ENCODE assay signal across 8 cellular contexts in genomic region chr17:75515523-75516254, GRCh38. TPM values are rescaled to one million over a fixed set of nuclear protein-coding genes. Genes with fewer than 3 reads are reported as not detected.
A peak's percentile ranks its signal among the peaks of the same experiment; 100 is the strongest.
DNase-seq lines count a peak whose midpoint lies in the region; ATAC-seq, FAIRE-seq and TF ChIP-seq lines count a peak whose summit lies in the region.

Gene CASKIN2 (minus strand): TSS chr17:75515537. CDS start chr17:75513804, 1,733 bp downstream.

- H3K27me3 ChIP-seq in bronchial epithelial cell (ENCODE audit: control insufficient read depth, insufficient read depth, low read length) = no peaks in the 10 kb centered on the region
- no peaks in the 10 kb centered on the region for H3K27me3 ChIP-seq in small intestine (ENCODE audit: control insufficient read depth in 2 of 2, insufficient read depth in 2 of 2, low read length in 2 of 2)

- TF ChIP-seq CTCF in WTC11 (IDR thresholded peaks at IDR 0.05) (peak; percentile 90), bronchial epithelial cell (IDR thresholded peaks at IDR 0.05; ENCODE audit: insufficient read depth, low read length, severe bottlenecking) (peak; percentile 100)

- H3K9me3 Mint-ChIP-seq in WTC11 = no peaks in the 10 kb centered on the region
- no peaks in the 10 kb centered on the region for H3K9me3 Mint-ChIP-seq in immature natural killer cell

- FAIRE-seq in bronchial epithelial cell (lab: Jason Lieb, UNC) (no peak), small intestine (lab: Jason Lieb, UNC) (no peak)

- H3K27ac Mint-ChIP-seq in WTC11 = no peak within 1 kb of the TSS
- peak within 1 kb of the TSS in 4 of 6 donors; percentile 36 to 68 (median 53) for H3K27ac Mint-ChIP-seq in immature natural killer cell

- H3K4me1 Mint-ChIP-seq in WTC11 (peaks cover 20% of the 10 kb centered on the region), immature natural killer cell (peaks cover 28 to 33% of the 10 kb centered on the region in 2 donors)

- WGBS in small intestine, 3 donors = 0 to 1% (median 1%) methylated on average over 57 to 75 of the region's 75 CpGs

- H3K36me3 ChIP-seq in bronchial epithelial cell (ENCODE audit: control insufficient read depth, insufficient read depth, low read length) = peaks cover 6% of the 10 kb centered on the region
- H3K36me3 ChIP-seq in small intestine (ENCODE audit: control insufficient read depth in 2 of 2, insufficient read depth in 2 of 2, low read length in 2 of 2) = peaks cover 0 to 5% of the 10 kb centered on the region in 2 donors

- no peaks in the 10 kb centered on the region for H3K9me3 ChIP-seq in small intestine (ENCODE audit: control insufficient read depth, low read depth)

- peaks cover 25% of the 10 kb centered on the region for H3K36me3 Mint-ChIP-seq in WTC11
- peaks cover 6 to 8% (median 8%) of the 10 kb centered on the region in 3 donors for H3K36me3 Mint-ChIP-seq in immature natural killer cell

- DNase-seq in SIG-M5 treated with dmso at 0.1 percent for 504 hours (lab: John Stamatoyannopoulos, UW; ENCODE audit: unreplicated experiment) (peak; percentile 78), SIG-M5 (lab: John Stamatoyannopoulos, UW) (no peak), NCI-H2171 (lab: John Stamatoyannopoulos, UW) (peak; percentile 92), WTC11 (ENCODE audit: low spot score) (peak; percentile 98), bronchial epithelial cell (ENCODE audit: low read depth) (peak; percentile 70), immature natural killer cell (peak; percentile 74 to 81 (median 80)), small intestine (peak; percentile 91)

- H3K4me3 Mint-ChIP-seq in WTC11 = peak within 1 kb of the TSS; percentile 80
- peak within 1 kb of the TSS; percentile 75 to 89 (median 77) for H3K4me3 Mint-ChIP-seq in immature natural killer cell

- H3K4me3 ChIP-seq in bronchial epithelial cell (ENCODE audit: low read depth, low read length) (peak within 1 kb of the TSS; percentile 75), small intestine (ENCODE audit: low read depth in 1 of 2, low read length in 2 of 2) (peak within 1 kb of the TSS; percentile 64 to 95)

- ATAC-seq in HG03097 (IDR thresholded peaks at IDR 0.05; ENCODE audit: low FRiP score, unreplicated experiment) (peak; percentile 46), WTC11 (peak; percentile 76)

- peaks cover 0 to 2% of the 10 kb centered on the region in 2 donors for H3K4me1 ChIP-seq in small intestine (ENCODE audit: control insufficient read depth in 2 of 2, insufficient read depth in 1 of 2, low read depth in 1 of 2, low read length in 1 of 2)

- POLR2A ChIA-PET in WTC11 (lab: Charles Lee) = interaction anchor here (1.1 to 1.4 kb wide), 2 partner anchors 9 to 34 kb away, joined by 3 to 5 read pairs; partner anchors contain the start of gene LLGL2

- peak within 1 kb of the TSS; percentile 65 to 84 for H3K27ac ChIP-seq in small intestine (ENCODE audit: low read depth in 1 of 2, low read length in 1 of 2)

- no peaks in the 10 kb centered on the region for H3K27me3 Mint-ChIP-seq in WTC11 (ENCODE audit: low read depth)
- H3K27me3 Mint-ChIP-seq in immature natural killer cell (ENCODE audit: low read depth in 3 of 3) = peaks cover 3 to 17% (median 16%) of the 10 kb centered on the region in 3 donors

- CTCF ChIA-PET in WTC11 (lab: Charles Lee) = interaction anchor here (0.8 to 2.2 kb wide), 25 partner anchors 10 to 275 kb away, joined by 3 to 65 read pairs (median 6); partner anchors contain the start of genes GALK1, GGA3, LLGL2 and MIF4GD

TF ChIP-seq in WTC11, 78 proteins besides CTCF, POLR2A, EP300 and RAD21 (continues in another document):
- TF ChIP-seq ATF2 (CRISPR knock-in tag; IDR thresholded peaks at IDR 0.05; ENCODE audit: borderline replicate concordance, low read depth) (0 out of 2 replicates have a peak, but pooled peaks have one; percentile 44), ZNF423 (CRISPR knock-in tag; IDR thresholded peaks at IDR 0.05) (no peak), GTF2I (CRISPR knock-in tag; conservative IDR thresholded peaks at IDR 0.05) (no peak), NR3C1 (CRISPR knock-in tag; conservative IDR thresholded peaks at IDR 0.05; ENCODE audit: low read depth) (no peak), SMAD4 (CRISPR knock-in tag; IDR thresholded peaks at IDR 0.05) (peak; percentile 89; the same call in 1 of the 2 replicates), ESRRA (CRISPR knock-in tag; IDR thresholded peaks at IDR 0.05; ENCODE audit: borderline replicate concordance) (peak; percentile 89), NR2C2 (CRISPR knock-in tag; IDR thresholded peaks at IDR 0.05) (peak; percentile 43; the same call in 1 of the 2 replicates), CDX4 (CRISPR knock-in tag; IDR thresholded peaks at IDR 0.05; ENCODE audit: borderline replicate concordance) (no peak), ZNF121 (CRISPR knock-in tag; IDR thresholded peaks at IDR 0.05) (no peak), NFE2L1 (CRISPR knock-in tag; IDR thresholded peaks at IDR 0.05) (peak; percentile 74), FOXP4 (CRISPR knock-in tag; IDR thresholded peaks at IDR 0.05) (peak; percentile 89)
- TF ChIP-seq, protein P1, sequence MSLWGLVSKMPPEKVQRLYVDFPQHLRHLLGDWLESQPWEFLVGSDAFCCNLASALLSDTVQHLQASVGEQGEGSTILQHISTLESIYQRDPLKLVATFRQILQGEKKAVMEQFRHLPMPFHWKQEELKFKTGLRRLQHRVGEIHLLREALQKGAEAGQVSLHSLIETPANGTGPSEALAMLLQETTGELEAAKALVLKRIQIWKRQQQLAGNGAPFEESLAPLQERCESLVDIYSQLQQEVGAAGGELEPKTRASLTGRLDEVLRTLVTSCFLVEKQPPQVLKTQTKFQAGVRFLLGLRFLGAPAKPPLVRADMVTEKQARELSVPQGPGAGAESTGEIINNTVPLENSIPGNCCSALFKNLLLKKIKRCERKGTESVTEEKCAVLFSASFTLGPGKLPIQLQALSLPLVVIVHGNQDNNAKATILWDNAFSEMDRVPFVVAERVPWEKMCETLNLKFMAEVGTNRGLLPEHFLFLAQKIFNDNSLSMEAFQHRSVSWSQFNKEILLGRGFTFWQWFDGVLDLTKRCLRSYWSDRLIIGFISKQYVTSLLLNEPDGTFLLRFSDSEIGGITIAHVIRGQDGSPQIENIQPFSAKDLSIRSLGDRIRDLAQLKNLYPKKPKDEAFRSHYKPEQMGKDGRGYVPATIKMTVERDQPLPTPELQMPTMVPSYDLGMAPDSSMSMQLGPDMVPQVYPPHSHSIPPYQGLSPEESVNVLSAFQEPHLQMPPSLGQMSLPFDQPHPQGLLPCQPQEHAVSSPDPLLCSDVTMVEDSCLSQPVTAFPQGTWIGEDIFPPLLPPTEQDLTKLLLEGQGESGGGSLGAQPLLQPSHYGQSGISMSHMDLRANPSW (CRISPR knock-in tag; conservative IDR thresholded peaks at IDR 0.05; ENCODE audit: low read depth) = 0 out of 2 replicates have a peak, but pooled peaks have one; percentile 5
- TF ChIP-seq, protein P2, sequence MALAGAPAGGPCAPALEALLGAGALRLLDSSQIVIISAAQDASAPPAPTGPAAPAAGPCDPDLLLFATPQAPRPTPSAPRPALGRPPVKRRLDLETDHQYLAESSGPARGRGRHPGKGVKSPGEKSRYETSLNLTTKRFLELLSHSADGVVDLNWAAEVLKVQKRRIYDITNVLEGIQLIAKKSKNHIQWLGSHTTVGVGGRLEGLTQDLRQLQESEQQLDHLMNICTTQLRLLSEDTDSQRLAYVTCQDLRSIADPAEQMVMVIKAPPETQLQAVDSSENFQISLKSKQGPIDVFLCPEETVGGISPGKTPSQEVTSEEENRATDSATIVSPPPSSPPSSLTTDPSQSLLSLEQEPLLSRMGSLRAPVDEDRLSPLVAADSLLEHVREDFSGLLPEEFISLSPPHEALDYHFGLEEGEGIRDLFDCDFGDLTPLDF (CRISPR knock-in tag; IDR thresholded peaks at IDR 0.05) = 0 out of 2 replicates have a peak, but pooled peaks have one; percentile 51

RNA-seq across cellular contexts. Expression of gene CASKIN2, which starts in this region (rescaled TPM):
- 31.3 to 32.2 TPM (median 31.9 TPM) in 3 replicates for total RNA-seq in WTC11 (2021)
- total RNA-seq in bronchial epithelial cell = 3.9 and 5.0 TPM in 2 replicates
- not detected for polyA plus RNA-seq in immature natural killer cell
- polyA plus RNA-seq in small intestine = 10 to 100 TPM in 1 of 3 donors, 1 to 10 TPM in 2; 7.6 to 15.6 (median 8.6) TPM

Comparison
In these comparisons a context has a peak if more than half of its experiments do, and no peak if none do; other contexts are left out.
1. RNA of gene CASKIN2 (polyA plus RNA-seq): 7.6 to 15.6 TPM in small intestine; not detected in immature natural killer cell; every median in the first group is over 4 times any median in the second.
2. Peak in DNase-seq in immature natural killer cell; RNA of the gene not detected or under 1 TPM.